Comparison of ENCODE assay signal across 20 cellular contexts in the genomic region with DNA sequence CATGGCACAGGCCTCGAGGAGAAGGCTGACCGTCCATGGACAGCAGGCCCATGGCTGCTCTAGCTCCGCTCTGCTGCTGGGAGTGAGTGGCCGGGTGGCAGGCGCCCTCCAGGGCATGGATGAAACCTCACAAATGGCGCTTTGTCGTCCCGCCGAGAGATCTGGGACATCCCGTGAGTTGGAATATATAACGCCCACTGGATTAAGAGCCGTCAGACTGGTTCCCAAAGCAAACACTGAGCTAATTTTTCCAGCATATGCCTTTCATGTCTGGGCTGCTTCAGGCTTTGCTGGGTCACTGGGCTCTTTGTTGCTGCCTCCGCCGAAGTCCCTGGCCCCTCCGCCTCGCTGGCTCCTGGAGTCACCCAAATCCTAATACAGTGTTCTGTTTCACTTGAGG.
"Had no signal": no experiment of that assay in that cellular context is flagged by ENCODE, and none has a peak within 500 bp of the region (broad histone marks: within the 10 kb centered on the region; RNA-seq: fewer than 3 reads in every experiment).

No MANE protein-coding gene starts in this region.

- H3K4me3 ChIP-seq: dorsolateral prefrontal cortex, heart left ventricle, left lung, lung, psoas muscle, suprapubic skin, tibial nerve had no signal

- H3K27me3 ChIP-seq: heart left ventricle, left lung, tibial nerve had no signal

- ATAC-seq: heart left ventricle; left lung; psoas muscle; right cardiac atrium; stimulated activated effector memory CD8-positive, alpha-beta T cell treated with anti-CD3 and anti-CD28 coated beads, Interleukin-12 subunit alpha, Interleukin-12 subunit beta, amount 100 ng/mL, for 72 hours; stimulated activated naive CD8-positive, alpha-beta T cell treated with anti-CD3 and anti-CD28 coated beads, Interleukin-15, amount 100 ng/mL, for 72 hours had no signal

- H3K27ac Mint-ChIP-seq: activated B cell treated with CpG ODN at 0.5 μM for 24 hours; activated CD4-positive, alpha-beta memory T cell treated with anti-CD3 and anti-CD28 coated beads for 36 hours; activated naive CD8-positive, alpha-beta T cell treated with anti-CD3 and anti-CD28 coated beads for 36 hours; naive B cell; stimulated activated effector memory CD8-positive, alpha-beta T cell treated with anti-CD3 and anti-CD28 coated beads, Interleukin-12 subunit alpha, Interleukin-12 subunit beta, amount 100 ng/mL, for 72 hours; stimulated activated naive CD8-positive, alpha-beta T cell treated with anti-CD3 and anti-CD28 coated beads, Interleukin-15, amount 100 ng/mL, for 72 hours had no signal

- H3K36me3 ChIP-seq: heart left ventricle, left lung, suprapubic skin, tibial nerve had no signal

- H3K4me3 Mint-ChIP-seq: activated B cell treated with CpG ODN at 0.5 μM for 24 hours; activated CD4-positive, alpha-beta memory T cell treated with anti-CD3 and anti-CD28 coated beads for 36 hours; activated naive CD8-positive, alpha-beta T cell treated with anti-CD3 and anti-CD28 coated beads for 36 hours; central memory CD8-positive, alpha-beta T cell; naive B cell; stimulated activated effector memory CD8-positive, alpha-beta T cell treated with anti-CD3 and anti-CD28 coated beads, Interleukin-12 subunit alpha, Interleukin-12 subunit beta, amount 100 ng/mL, for 72 hours; stimulated activated naive CD8-positive, alpha-beta T cell treated with anti-CD3 and anti-CD28 coated beads, Interleukin-15, amount 100 ng/mL, for 72 hours had no signal

- H3K9me3 Mint-ChIP-seq: activated B cell treated with CpG ODN at 0.5 μM for 24 hours; activated naive CD8-positive, alpha-beta T cell treated with anti-CD3 and anti-CD28 coated beads for 36 hours; stimulated activated effector memory CD8-positive, alpha-beta T cell treated with anti-CD3 and anti-CD28 coated beads, Interleukin-12 subunit alpha, Interleukin-12 subunit beta, amount 100 ng/mL, for 72 hours had no signal

- H3K36me3 Mint-ChIP-seq: activated CD4-positive, alpha-beta memory T cell treated with anti-CD3 and anti-CD28 coated beads for 36 hours; activated naive CD8-positive, alpha-beta T cell treated with anti-CD3 and anti-CD28 coated beads for 36 hours; naive B cell; stimulated activated effector memory CD8-positive, alpha-beta T cell treated with anti-CD3 and anti-CD28 coated beads, Interleukin-12 subunit alpha, Interleukin-12 subunit beta, amount 100 ng/mL, for 72 hours had no signal

- H3K9me3 ChIP-seq: heart left ventricle, left lung, psoas muscle, suprapubic skin, tibial nerve had no signal

- H3K27ac ChIP-seq: dorsolateral prefrontal cortex, heart left ventricle, left lung, psoas muscle, suprapubic skin, tibial nerve had no signal

- H3K4me1 ChIP-seq: left lung, psoas muscle, suprapubic skin, tibial nerve had no signal

- H3K27me3 Mint-ChIP-seq: activated B cell treated with CpG ODN at 0.5 μM for 24 hours; activated CD4-positive, alpha-beta memory T cell treated with anti-CD3 and anti-CD28 coated beads for 36 hours; activated naive CD8-positive, alpha-beta T cell treated with anti-CD3 and anti-CD28 coated beads for 36 hours; central memory CD8-positive, alpha-beta T cell; stimulated activated naive CD8-positive, alpha-beta T cell treated with anti-CD3 and anti-CD28 coated beads, Interleukin-15, amount 100 ng/mL, for 72 hours had no signal

- H3K4me1 Mint-ChIP-seq: activated B cell treated with CpG ODN at 0.5 μM for 24 hours; activated naive CD8-positive, alpha-beta T cell treated with anti-CD3 and anti-CD28 coated beads for 36 hours; central memory CD8-positive, alpha-beta T cell; naive B cell; stimulated activated effector memory CD8-positive, alpha-beta T cell treated with anti-CD3 and anti-CD28 coated beads, Interleukin-12 subunit alpha, Interleukin-12 subunit beta, amount 100 ng/mL, for 72 hours; stimulated activated naive CD8-positive, alpha-beta T cell treated with anti-CD3 and anti-CD28 coated beads, Interleukin-15, amount 100 ng/mL, for 72 hours had no signal

- DNase-seq: activated B cell treated with CpG ODN at 0.5 μM for 24 hours; activated CD4-positive, alpha-beta memory T cell treated with anti-CD3 and anti-CD28 coated beads for 36 hours; activated CD4-positive, alpha-beta T cell treated with anti-CD3 and anti-CD28 coated beads for 4 hours; activated naive CD4-positive, alpha-beta T cell treated with Interleukin-2 at 50 U/mL for 16 hours; activated naive CD8-positive, alpha-beta T cell treated with anti-CD3 and anti-CD28 coated beads for 36 hours; activated T-cell treated with anti-CD3 and anti-CD28 coated beads, Interleukin-2, amount 50 U/mL, for 48 hours; dorsolateral prefrontal cortex; heart left ventricle; left lung; naive B cell; psoas muscle; right cardiac atrium; stimulated activated CD4-positive, alpha-beta T cell treated with anti-CD3 and anti-CD28 coated beads, Interleukin-1b, Interleukin-23, amount 100 ng/mL, for 48 hours; stimulated activated naive CD8-positive, alpha-beta T cell treated with anti-CD3 and anti-CD28 coated beads, Interleukin-15, amount 100 ng/mL, for 72 hours; T-helper 1 cell had no signal
